34 cellular contexts compared by ENCODE assay signal in the genomic region with DNA sequence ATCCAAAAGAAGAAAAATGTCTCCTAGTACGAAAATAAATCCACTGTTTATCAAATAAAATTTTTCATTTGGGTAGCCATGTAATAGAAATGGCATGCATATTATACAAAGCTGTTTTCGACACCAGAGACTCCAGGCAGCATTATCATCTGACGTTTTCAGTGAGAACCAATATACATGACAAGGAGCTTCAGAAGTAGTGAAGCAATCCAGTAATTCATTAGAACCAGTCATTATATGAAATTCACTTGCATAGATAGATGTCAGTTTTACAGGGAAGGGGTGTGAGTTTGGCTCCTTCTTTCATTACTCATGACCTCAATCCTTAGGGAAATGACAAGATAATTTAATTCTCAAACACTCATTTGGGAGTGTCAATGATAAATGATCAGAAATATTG. TPM values are rescaled to one million over a fixed set of nuclear protein-coding genes. Genes with fewer than 3 reads are reported as not detected.
"Had no signal": no experiment of that assay in that cellular context is flagged by ENCODE, and none has a peak within 500 bp of the region (broad histone marks: within the 10 kb centered on the region; RNA-seq: fewer than 3 reads in every experiment).

No MANE protein-coding gene starts in this region.

- H3K9me3 ChIP-seq: adrenal gland, body of pancreas, esophagus squamous epithelium, gastrocnemius medialis had no signal

- H3K27ac ChIP-seq: adrenal gland, body of pancreas, epithelial cell of prostate, esophagus squamous epithelium, foreskin keratinocyte, gastrocnemius medialis, heart left ventricle had no signal

- H3K4me3 ChIP-seq: adrenal gland, body of pancreas, esophagus squamous epithelium, gastrocnemius medialis, heart left ventricle had no signal

- DNase-seq: activated CD4-positive, alpha-beta memory T cell treated with anti-CD3 and anti-CD28 coated beads for 36 hours; activated CD4-positive, alpha-beta T cell treated with anti-CD3 and anti-CD28 coated beads for 36 hours; activated CD4-positive, alpha-beta T cell treated with anti-CD3 and anti-CD28 coated beads, Interleukin-2, amount 10 ng/mL, durations not matched to agents 24 days and 14 days; activated CD4-positive, CD25-positive, alpha-beta regulatory T cell; activated CD4-positive, CD25-positive, alpha-beta regulatory T cell treated with anti-CD3 and anti-CD28 coated beads, Interleukin-2, amount 50 U/mL, for 72 hours; activated CD8-positive, alpha-beta memory T cell treated with anti-CD3 and anti-CD28 coated beads, Interleukin-2, amount 10 ng/mL, durations not matched to agents 7 days and 5 days; activated CD8-positive, alpha-beta memory T cell treated with anti-CD3 and anti-CD28 coated beads, Interleukin-2, amount 50 U/mL, for 4 hours; activated CD8-positive, alpha-beta T cell treated with anti-CD3 and anti-CD28 coated beads, Interleukin-2, amount 10 ng/mL, durations not matched to agents 7 days and 5 days; activated effector memory CD4-positive, alpha-beta T cell treated with anti-CD3 and anti-CD28 coated beads, Interleukin-2, amount 50 U/mL, for 16 hours; activated naive CD4-positive, alpha-beta T cell treated with anti-CD3 and anti-CD28 coated beads for 36 hours; activated naive CD8-positive, alpha-beta T cell treated with anti-CD3 and anti-CD28 coated beads for 36 hours; activated naive CD8-positive, alpha-beta T cell treated with anti-CD3 and anti-CD28 coated beads, Interleukin-2, amount 50 U/mL, for 24 hours; activated T-cell treated with anti-CD3 and anti-CD28 coated beads, Interleukin-2, amount 50 U/mL, for 1 hour; activated T-cell treated with anti-CD3 and anti-CD28 coated beads, Interleukin-2, amount 50 U/mL, for 48 hours; adrenal gland; amygdala; aorta; body of pancreas; caudate nucleus; cortex of kidney; dermis blood vessel endothelial cell; effector CD4-positive, alpha-beta T cell; effector memory CD8-positive, alpha-beta T cell; esophagus squamous epithelium; foreskin keratinocyte; gastrocnemius medialis; glutamatergic neuron; heart left ventricle; T-helper 2 cell had no signal

- ATAC-seq: activated CD4-positive, alpha-beta T cell treated with anti-CD3 and anti-CD28 coated beads for 36 hours; activated CD8-positive, alpha-beta memory T cell treated with anti-CD3 and anti-CD28 coated beads, Interleukin-2, amount 10 ng/mL, durations not matched to agents 7 days and 5 days; activated CD8-positive, alpha-beta T cell treated with anti-CD3 and anti-CD28 coated beads, Interleukin-2, amount 10 ng/mL, durations not matched to agents 7 days and 5 days; activated naive CD8-positive, alpha-beta T cell treated with anti-CD3 and anti-CD28 coated beads, Interleukin-2, amount 50 U/mL, for 24 hours; body of pancreas; effector memory CD8-positive, alpha-beta T cell; foreskin keratinocyte; gastrocnemius medialis; heart left ventricle had no signal

- H3K36me3 ChIP-seq: adrenal gland, esophagus squamous epithelium, gastrocnemius medialis, heart left ventricle had no signal

- H3K4me1 ChIP-seq: adrenal gland, body of pancreas, esophagus squamous epithelium, foreskin keratinocyte, gastrocnemius medialis, heart left ventricle had no signal

- H3K27me3 ChIP-seq: adrenal gland, body of pancreas, esophagus squamous epithelium, foreskin keratinocyte, gastrocnemius medialis, heart left ventricle had no signal

RNA-seq across cellular contexts. Expression of a gene that starts 14.7 kb away (rescaled TPM):
- total RNA-seq: activated CD4-positive, alpha-beta memory T cell treated with anti-CD3 and anti-CD28 coated beads for 36 hours; activated CD4-positive, alpha-beta T cell treated with anti-CD3 and anti-CD28 coated beads for 36 hours; activated CD4-positive, alpha-beta T cell treated with anti-CD3 and anti-CD28 coated beads, Interleukin-2, amount 10 ng/mL, durations not matched to agents 24 days and 14 days; activated CD8-positive, alpha-beta memory T cell treated with anti-CD3 and anti-CD28 coated beads for 36 hours; activated CD8-positive, alpha-beta memory T cell treated with anti-CD3 and anti-CD28 coated beads, Interleukin-2, amount 10 ng/mL, durations not matched to agents 7 days and 5 days; activated CD8-positive, alpha-beta T cell treated with anti-CD3 and anti-CD28 coated beads, Interleukin-2, amount 10 ng/mL, durations not matched to agents 7 days and 5 days; activated naive CD4-positive, alpha-beta T cell treated with anti-CD3 and anti-CD28 coated beads for 36 hours; activated naive CD8-positive, alpha-beta T cell treated with anti-CD3 and anti-CD28 coated beads for 36 hours; activated T-helper 1 cell treated with anti-CD3 and anti-CD28 coated beads, Interleukin-12 subunit alpha, Interleukin-12 subunit beta, Interleukin-2, Interleukin-4 antibody, amounts not matched to agents 30 ng/mL and 10 ng/mL and 1 ng/mL, durations not matched to agents 14 hours and 24 hours and 36 hours; activated T-helper 2 cell treated with anti-CD3 and anti-CD28 coated beads, Interferon-gamma antibody, Interleukin-2, Interleukin-4, amounts not matched to agents 10 μg/mL and 5 μg/mL and 100 μg/mL, durations not matched to agents 14 hours and 24 hours and 36 hours; gastrocnemius medialis; T-helper 1 cell treated with Interleukin-12 subunit alpha and Interleukin-12 subunit beta and Interleukin-4 antibody, amounts not matched to agents 30 ng/mL and 1 ng/mL, for 36 hours had no signal
